ENCODE assay signal across 16 cellular contexts in genomic region chr17:81303385-81303784, GRCh38. TPM values are rescaled to one million over a fixed set of nuclear protein-coding genes. Genes with fewer than 3 reads are reported as not detected.
A peak's percentile ranks its signal among the peaks of the same experiment; 100 is the strongest.
DNase-seq lines count a peak whose midpoint lies in the region; ATAC-seq and TF ChIP-seq lines count a peak whose summit lies in the region.
"Had no signal": no experiment of that assay in that cellular context is flagged by ENCODE, and none has a peak within 500 bp of the region (broad histone marks: within the 10 kb centered on the region; RNA-seq: fewer than 3 reads in every experiment).

No MANE protein-coding gene starts in this region.

- H3K4me1 ChIP-seq in HEK293 (ENCODE audit: control insufficient read depth, insufficient read depth, low read length): no peaks in the 10 kb centered on the region

- ATAC-seq in HG02642 (IDR thresholded peaks at IDR 0.05; ENCODE audit: poor library complexity, unreplicated experiment) (no peak), HG02884 (IDR thresholded peaks at IDR 0.05; ENCODE audit: unreplicated experiment) (no peak)

- CTCF ChIA-PET in HEK293 (lab: Yijun Ruan, JAX): interaction anchor here (1.1 kb wide), 1 partner anchor 12 kb away, joined by 4 read pairs; no protein-coding TSS in a partner anchor

- no peaks in the 10 kb centered on the region for H3K9me3 Mint-ChIP-seq in chondrocyte (ENCODE audit: low read depth)
- H3K9me3 Mint-ChIP-seq: CD8-positive, alpha-beta memory T cell had no signal

- no peaks in the 10 kb centered on the region for H3K27me3 Mint-ChIP-seq in chondrocyte (ENCODE audit: low read depth)
- H3K27me3 Mint-ChIP-seq: CD4-positive, CD25-positive, alpha-beta regulatory T cell; CD8-positive, alpha-beta memory T cell had no signal

- TF ChIP-seq CTCF in HEK293 (tag by site-specific recombination; IDR thresholded peaks at IDR 0.05) (no peak), chondrocyte (IDR thresholded peaks at IDR 0.05) (no peak)

- POLR2A ChIA-PET in HEK293 (lab: Yijun Ruan, JAX): no interaction called here

- H3K4me3 Mint-ChIP-seq in chondrocyte (ENCODE audit: unreplicated experiment): no peak overlapping the region
- H3K4me3 Mint-ChIP-seq: CD4-positive, CD25-positive, alpha-beta regulatory T cell; CD8-positive, alpha-beta memory T cell; GM23338 had no signal

- peak; percentile 63 for DNase-seq in NCI-H2171 treated with DMSO at 0.1 percent for 48 hours (lab: John Stamatoyannopoulos, UW)
- no peak for DNase-seq in NCI-H2171 (lab: John Stamatoyannopoulos, UW)
- DNase-seq in chondrocyte (ENCODE audit: low spot score): peak; percentile 81
- no peak for DNase-seq in NCI-H2227 treated with DMSO at 0.1 percent for 48 hours (lab: John Stamatoyannopoulos, UW)
- DNase-seq: AML-193; Caco-2; CD4-positive, CD25-positive, alpha-beta regulatory T cell; CD8-positive, alpha-beta memory T cell; HCEC 1CT had no signal

- no peaks in the 10 kb centered on the region for H3K9me3 ChIP-seq in HEK293 (ENCODE audit: control insufficient read depth, insufficient read depth, low read depth, low read length)
- H3K9me3 ChIP-seq: A549, Caco-2 had no signal

- H3K4me3 ChIP-seq in HEK293 (ENCODE audit: low read depth, low read length): no peak overlapping the region
- H3K4me3 ChIP-seq: A549, GM23338 had no signal

- H3K4me1 Mint-ChIP-seq in chondrocyte (ENCODE audit: low read depth): no peaks in the 10 kb centered on the region
- H3K4me1 Mint-ChIP-seq: CD8-positive, alpha-beta memory T cell had no signal

- no peak overlapping the region for H3K27ac Mint-ChIP-seq in chondrocyte (ENCODE audit: unreplicated experiment)
- H3K27ac Mint-ChIP-seq: GM23338 had no signal

- H3K36me3 Mint-ChIP-seq in chondrocyte (ENCODE audit: low read depth): peaks cover 2% of the 10 kb centered on the region
- H3K36me3 Mint-ChIP-seq: CD4-positive, CD25-positive, alpha-beta regulatory T cell; CD8-positive, alpha-beta memory T cell had no signal

- H3K27ac ChIP-seq in HEK293 (ENCODE audit: extremely low read depth, low read depth, low read length): no peak overlapping the region
- H3K27ac ChIP-seq: 22Rv1, KMS-11 had no signal

- H3K36me3 ChIP-seq in HEK293 (ENCODE audit: control insufficient read depth in 2 of 2, insufficient read depth in 1 of 2, low read length in 2 of 2): no peaks in the 10 kb centered on the region

TF ChIP-seq in HEK293, 187 proteins besides CTCF, POLR2A, EP300 and RAD21:
- TF ChIP-seq ZNF362 (tag by site-specific recombination; IDR thresholded peaks at IDR 0.05) (no peak), ZIC2 (tag by site-specific recombination; IDR thresholded peaks at IDR 0.05) (peak; percentile 34), SALL2 (tag by site-specific recombination; IDR thresholded peaks at IDR 0.05; ENCODE audit: borderline replicate concordance) (no peak), GLIS1 (tag by site-specific recombination; IDR thresholded peaks at IDR 0.05) (peak; percentile 77), GLIS2 (tag by site-specific recombination; IDR thresholded peaks at IDR 0.05) (peak; percentile 23; the same call in 1 of the 2 replicates)
TF ChIP-seq in HEK293: peak in this region for 3.

RNA-seq across cellular contexts. Expression of gene SLC38A10, which starts 8.3 kb away (rescaled TPM):
- 115 to 147 TPM (median 116 TPM) in 3 replicates for total RNA-seq in chondrocyte

Comparison
In these comparisons a context has a peak if more than half of its experiments do, and no peak if none do; other contexts are left out.
1. DNase-seq: peak in NCI-H2171 treated with DMSO at 0.1 percent for 48 hours (single experiment) and chondrocyte (single experiment); none in NCI-H2171 (single experiment) and NCI-H2227 treated with DMSO at 0.1 percent for 48 hours (single experiment).